11 cellular contexts compared by ENCODE assay signal in genomic region chr22:38501797-38502672, GRCh38. TPM values are rescaled to one million over a fixed set of nuclear protein-coding genes. Genes with fewer than 3 reads are reported as not detected.
A peak's percentile ranks its signal among the peaks of the same experiment; 100 is the strongest.
DNase-seq lines count a peak whose midpoint lies in the region; ATAC-seq, FAIRE-seq and TF ChIP-seq lines count a peak whose summit lies in the region.
"Had no signal": no experiment of that assay in that cellular context is flagged by ENCODE, and none has a peak within 500 bp of the region (broad histone marks: within the 10 kb centered on the region; RNA-seq: fewer than 3 reads in every experiment).

No MANE protein-coding gene starts in this region.

- H3K9ac ChIP-seq in astrocyte (ENCODE audit: low read length): no peak overlapping the region

- no peaks in the 10 kb centered on the region for H3K27me3 Mint-ChIP-seq in astrocyte (ENCODE audit: low read depth, unreplicated experiment)

- H3K36me3 ChIP-seq in astrocyte (ENCODE audit: insufficient read depth, low read length) (peaks cover 36% of the 10 kb centered on the region), muscle layer of duodenum (ENCODE audit: control insufficient read depth in 1 of 2, insufficient read depth in 2 of 2, low read length in 2 of 2) (peaks cover 33 to 60% of the 10 kb centered on the region in 2 donors), ovary (no peaks in the 10 kb centered on the region)

- peaks cover 76% of the 10 kb centered on the region for H4K20me1 ChIP-seq in astrocyte (ENCODE audit: insufficient read depth, low read length)

- intact Hi-C loops in ovary (cut with DNase I): loop anchor here in 1 of 4 donors (10.0 kb wide), 2 partner anchors 63 to 187 kb away; partner anchors contain the start of gene CSNK1E

- H3K9me3 ChIP-seq in astrocyte (ENCODE audit: insufficient read depth, low read depth, low read length) (no peaks in the 10 kb centered on the region), muscle layer of duodenum (ENCODE audit: control insufficient read depth in 1 of 2, low read length in 2 of 2) (no peaks in the 10 kb centered on the region), ovary (no peaks in the 10 kb centered on the region)

- FAIRE-seq in astrocyte (lab: Jason Lieb, UNC): no peak

- TF ChIP-seq CTCF in 22Rv1 (IDR thresholded peaks at IDR 0.05) (no peak), astrocyte (IDR thresholded peaks at IDR 0.05; ENCODE audit: insufficient read depth, low read depth, low read length) (no peak), ovary (IDR thresholded peaks at IDR 0.05) (no peak)

- H2AFZ ChIP-seq in astrocyte (ENCODE audit: low read depth, low read length): no peak overlapping the region

- H3K27ac ChIP-seq in 22Rv1: peak overlapping the region; percentile 7; the same call in 1 of the 2 replicates
- H3K27ac ChIP-seq in astrocyte (ENCODE audit: low read depth, low read length): no peak overlapping the region
- H3K27ac ChIP-seq in muscle layer of duodenum (ENCODE audit: low read length): no peak overlapping the region
- no peak overlapping the region for H3K27ac ChIP-seq in ovary

- 72 to 79% (median 75%) methylated on average over 10 of the region's 10 CpGs for WGBS in ovary, 3 donors

- H3K4me1 ChIP-seq in astrocyte (ENCODE audit: insufficient read depth, low read length): no peaks in the 10 kb centered on the region
- H3K4me1 ChIP-seq in muscle layer of duodenum (ENCODE audit: control insufficient read depth in 1 of 2, insufficient read depth in 2 of 2, low read length in 2 of 2): peaks cover 5 to 39% of the 10 kb centered on the region in 2 donors
- peaks cover 3% of the 10 kb centered on the region for H3K4me1 ChIP-seq in ovary (ENCODE audit: insufficient read depth)

- peaks cover 3% of the 10 kb centered on the region for H3K9me3 Mint-ChIP-seq in astrocyte (ENCODE audit: unreplicated experiment)

- H3K4me3 Mint-ChIP-seq in astrocyte (ENCODE audit: unreplicated experiment): peak overlapping the region; percentile 99

- H3K4me1 Mint-ChIP-seq in astrocyte (ENCODE audit: low read depth, unreplicated experiment): peaks cover 18% of the 10 kb centered on the region

- H3K27ac Mint-ChIP-seq in astrocyte (ENCODE audit: unreplicated experiment): no peak overlapping the region

- TF ChIP-seq POLR2A in GM19193 (IDR thresholded peaks at IDR 0.05; ENCODE audit: extremely low read depth, insufficient read depth, insufficient read length) (peak; percentile 40), ovary (IDR thresholded peaks at IDR 0.05) (no peak)

- peak overlapping the region; percentile 88 for H3K4me2 ChIP-seq in astrocyte (ENCODE audit: low read length)

- peaks cover 90% of the 10 kb centered on the region for H3K79me2 ChIP-seq in astrocyte (ENCODE audit: insufficient read depth, low read length)

- H3K27me3 ChIP-seq in astrocyte (ENCODE audit: insufficient read depth, low read length): no peaks in the 10 kb centered on the region
- H3K27me3 ChIP-seq in muscle layer of duodenum (ENCODE audit: low read depth, low read length): no peaks in the 10 kb centered on the region
- H3K27me3 ChIP-seq in ovary: no peaks in the 10 kb centered on the region

- TF ChIP-seq EP300 in ovary (IDR thresholded peaks at IDR 0.05): no peak

- H3K4me3 ChIP-seq in astrocyte (ENCODE audit: insufficient read depth, low read depth, low read length) (no peak overlapping the region), muscle layer of duodenum (ENCODE audit: low read depth in 1 of 2, low read length in 2 of 2) (peak overlapping the region; percentile 79 to 90), ovary (no peak overlapping the region)

- peaks cover 18% of the 10 kb centered on the region for H3K36me3 Mint-ChIP-seq in astrocyte (ENCODE audit: low read depth, unreplicated experiment)

- DNase-seq in astrocyte (ENCODE audit: low read depth) (no peak), ovary (no peak), NCI-H128 (lab: John Stamatoyannopoulos, UW; ENCODE audit: unreplicated experiment) (no peak), cerebellar nuclear complex (lab: John Stamatoyannopoulos, UW) (no peak)
- DNase-seq: H9, substantia nigra had no signal

- ATAC-seq in HG03045 (IDR thresholded peaks at IDR 0.05; ENCODE audit: unreplicated experiment): no peak

RNA-seq across cellular contexts. Expression of gene DDX17, which starts 4.1 kb away (rescaled TPM):
- total RNA-seq in astrocyte: 258 TPM in 2 replicates
- total RNA-seq in ovary: 100 to 1,000 TPM; 435 to 602 (median 515) TPM
- polyA plus RNA-seq in ovary: 100 to 1,000 TPM; 215 to 412 TPM

RNA-seq across cellular contexts. Expression of gene KDELR3, which starts 34.1 kb away (rescaled TPM):
- total RNA-seq in astrocyte: 72.6 and 96.0 TPM in 2 replicates
- 1 to 10 TPM in 6 of 7 donors, under 1 TPM in 1; 0.81 to 8.3 (median 2.3) TPM for total RNA-seq in ovary
- polyA plus RNA-seq in ovary: 10 to 100 TPM in 1 of 2 donors, 1 to 10 TPM in 1; 2.4 to 26.9 TPM

RNA-seq across cellular contexts. Expression of gene KCNJ4, which starts 47.0 kb away (rescaled TPM):
- total RNA-seq in astrocyte: 0.19 and 0.30 TPM in 2 replicates
- under 1 TPM in 1 of 7 donors, not detected in 6; 0.62 TPM for total RNA-seq in ovary
- polyA plus RNA-seq in ovary: under 1 TPM in 1 of 2 donors, not detected in 1; 0.02 TPM
- total RNA-seq: kidney epithelial cell had no signal

Comparison
In these comparisons a context has a peak if more than half of its experiments do, and no peak if none do; other contexts are left out.
1. H3K4me3 ChIP-seq: peak in muscle layer of duodenum (2 of 2); none in astrocyte (single experiment) and ovary (single experiment).